In genomic region chr7:153638821-153639435, GRCh38 we compare ENCODE assay signal across 17 cellular contexts.
DNase-seq lines count a peak whose midpoint lies in the region; ATAC-seq and TF ChIP-seq lines count a peak whose summit lies in the region.
"Had no signal": no experiment of that assay in that cellular context is flagged by ENCODE, and none has a peak within 500 bp of the region (broad histone marks: within the 10 kb centered on the region; RNA-seq: fewer than 3 reads in every experiment).

No MANE protein-coding gene starts in this region.

- peaks cover 0 to 26% (median 11%) of the 10 kb centered on the region in 12 donors for H3K9me3 ChIP-seq in heart left ventricle

- no peak overlapping the region for H3K27ac ChIP-seq in heart left ventricle
- H3K27ac ChIP-seq: BLaER1 treated with 17β-estradiol and CSF1 and Interleukin-3, amounts not matched to agents 10 nM and 100 nM; GM23248 had no signal

- no peaks in the 10 kb centered on the region for H3K4me1 ChIP-seq in heart left ventricle
- H3K4me1 ChIP-seq: BLaER1 treated with 17β-estradiol and CSF1 and Interleukin-3, amounts not matched to agents 10 nM and 100 nM had no signal

- no peak for TF ChIP-seq POLR2A in heart left ventricle (IDR thresholded peaks at IDR 0.05)

- intact Hi-C loops in Right ventricle myocardium superior (cut with DNase I), result no loop called here
- intact Hi-C loops in heart left ventricle (cut with DNase I), result no loop called here

- TF ChIP-seq CTCF in heart left ventricle (IDR thresholded peaks at IDR 0.05), result no peak

- H3K27me3 ChIP-seq in heart left ventricle, result no peaks in the 10 kb centered on the region
- H3K27me3 ChIP-seq: BLaER1 treated with 17β-estradiol and CSF1 and Interleukin-3, amounts not matched to agents 10 nM and 100 nM had no signal

- H3K36me3 ChIP-seq in heart left ventricle, result no peaks in the 10 kb centered on the region
- H3K36me3 ChIP-seq: BLaER1 treated with 17β-estradiol and CSF1 and Interleukin-3, amounts not matched to agents 10 nM and 100 nM had no signal

- peak; percentile 50 for DNase-seq in Right ventricle myocardium superior
- DNase-seq in heart left ventricle, result no peak
- peak; percentile 30 to 81 for DNase-seq in cerebellar nuclear complex (lab: John Stamatoyannopoulos, UW)
- peak; percentile 0 for DNase-seq in midbrain (lab: John Stamatoyannopoulos, UW)
- DNase-seq in HuH-7 (ENCODE audit: low spot score), result no peak
- DNase-seq in activated CD4-positive, alpha-beta T cell treated with anti-CD3 and anti-CD28 coated beads, Interleukin-2, amount 50 U/mL, for 1 hour, result no peak
- DNase-seq in stimulated activated CD4-positive, alpha-beta T cell treated with anti-CD3 and anti-CD28 coated beads, Interleukin-2, amount 100 ng/mL, for 24 hours, result no peak
- DNase-seq: 8988T; AML-193; Calu3; CD4-positive, CD25-positive, alpha-beta regulatory T cell; DMS 273 treated with DMSO at 0.1 percent for 48 hours; GM23248; IMR-90 had no signal

- ATAC-seq in Right ventricle myocardium superior (ENCODE audit: poor library complexity) (no peak), heart left ventricle (no peak)
- ATAC-seq: GM12878, HCT116 had no signal

- WGBS in heart left ventricle, 4 donors, result 74 to 82% (median 78%) methylated on average over 10 of the region's 10 CpGs

- H3K4me3 ChIP-seq in heart left ventricle, result no peak overlapping the region
- H3K4me3 ChIP-seq: BLaER1 treated with 17β-estradiol and CSF1 and Interleukin-3, amounts not matched to agents 10 nM and 100 nM; GM12878; GM23248 had no signal

Comparison
In these comparisons a context has a peak if more than half of its experiments do, and no peak if none do; other contexts are left out.
1. DNase-seq: peak in Right ventricle myocardium superior (single experiment), cerebellar nuclear complex (2 of 2) and midbrain (single experiment); none in heart left ventricle (0 of 5), HuH-7 (single experiment), activated CD4-positive, alpha-beta T cell treated with anti-CD3 and anti-CD28 coated beads, Interleukin-2, amount 50 U/mL, for 1 hour (single experiment) and stimulated activated CD4-positive, alpha-beta T cell treated with anti-CD3 and anti-CD28 coated beads, Interleukin-2, amount 100 ng/mL, for 24 hours (0 of 2).